Comparison of ENCODE assay signal across 16 cellular contexts in genomic region chr11:104320091-104320490, GRCh38.
"Had no signal": no experiment of that assay in that cellular context is flagged by ENCODE, and none has a peak within 500 bp of the region (broad histone marks: within the 10 kb centered on the region; RNA-seq: fewer than 3 reads in every experiment).

No MANE protein-coding gene starts in this region.

- H3K36me3 ChIP-seq: left ventricle myocardium inferior, upper lobe of left lung, WERI-Rb-1 had no signal

- H3K4me3 ChIP-seq: left ventricle myocardium inferior, upper lobe of left lung had no signal

- DNase-seq: activated CD4-positive, alpha-beta memory T cell treated with anti-CD3 and anti-CD28 coated beads, Interleukin-2, amount 10 ng/mL, durations not matched to agents 7 days and 5 days; activated CD4-positive, alpha-beta T cell treated with anti-CD3 and anti-CD28 coated beads for 36 hours; activated effector memory CD4-positive, alpha-beta T cell treated with anti-CD3 and anti-CD28 coated beads, Interleukin-2, amount 50 U/mL, for 16 hours; activated T-cell treated with anti-CD3 and anti-CD28 coated beads, Interleukin-2, amount 50 U/mL, for 4 hours; amniotic stem cell; cerebellar nuclear complex; effector memory CD4-positive, alpha-beta T cell; hippocampal formation; kidney; left ventricle myocardium inferior; nephron progenitor cell; occipital lobe; right cardiac atrium; small intestine; upper lobe of left lung; WERI-Rb-1 had no signal

- H3K27me3 ChIP-seq: upper lobe of left lung had no signal

- H3K4me1 ChIP-seq: left ventricle myocardium inferior, upper lobe of left lung had no signal

- ATAC-seq: activated CD4-positive, alpha-beta T cell treated with anti-CD3 and anti-CD28 coated beads for 36 hours; activated T-cell treated with anti-CD3 and anti-CD28 coated beads, Interleukin-2, amount 50 U/mL, for 4 hours; right cardiac atrium had no signal

- H3K27ac ChIP-seq: left ventricle myocardium inferior, upper lobe of left lung, WERI-Rb-1 had no signal

- H3K9me3 ChIP-seq: left ventricle myocardium inferior, upper lobe of left lung had no signal
